ENCODE assay signal across 17 cellular contexts in the genomic region with DNA sequence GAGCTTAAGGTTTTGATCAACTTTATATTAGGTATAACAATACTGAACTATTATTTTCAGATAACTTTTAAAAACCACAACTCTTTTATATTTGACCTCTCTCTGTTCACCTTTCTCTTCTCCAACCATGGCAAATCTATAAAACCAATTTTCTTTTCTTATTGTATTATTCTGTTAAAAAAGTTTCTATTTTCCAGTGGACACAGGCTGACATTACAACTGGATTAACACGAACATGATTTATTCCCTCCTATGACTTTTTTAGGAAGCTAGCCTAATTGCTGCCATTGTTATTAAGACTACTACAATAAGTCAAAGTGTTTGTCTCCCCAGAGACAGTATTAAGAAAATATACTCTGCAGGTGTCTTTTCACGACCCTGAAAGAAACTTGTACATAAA.
DNase-seq lines count a peak whose midpoint lies in the region; ATAC-seq and TF ChIP-seq lines count a peak whose summit lies in the region.
"Had no signal": no experiment of that assay in that cellular context is flagged by ENCODE, and none has a peak within 500 bp of the region (broad histone marks: within the 10 kb centered on the region; RNA-seq: fewer than 3 reads in every experiment).

No MANE protein-coding gene starts in this region.

- H3K79me2 ChIP-seq in SK-N-SH (ENCODE audit: insufficient read depth) (no peaks in the 10 kb centered on the region), SU-DHL-6 (ENCODE audit: insufficient read depth, low read length) (no peaks in the 10 kb centered on the region)

- no peaks in the 10 kb centered on the region for H3K9me2 ChIP-seq in SK-N-SH
- no peaks in the 10 kb centered on the region for H3K9me2 ChIP-seq in SU-DHL-6 (replicated peaks; ENCODE audit: insufficient read depth, low read length)

- CTCF ChIA-PET in SK-N-SH (lab: Yijun Ruan, JAX) = interaction anchor here (1.3 kb wide), 1 partner anchor 9 kb away, joined by 3 read pairs; no protein-coding TSS in a partner anchor

- no peaks in the 10 kb centered on the region for H3K9me3 Mint-ChIP-seq in glutamatergic neuron (ENCODE audit: unreplicated experiment)
- H3K9me3 Mint-ChIP-seq: H9 had no signal

- POLR2A ChIA-PET in SK-N-SH (lab: Yijun Ruan, JAX) = no interaction called here

- peaks cover 1% of the 10 kb centered on the region for H3K27me3 Mint-ChIP-seq in glutamatergic neuron (ENCODE audit: unreplicated experiment)
- H3K27me3 Mint-ChIP-seq: B cell; CD4-positive, CD25-positive, alpha-beta regulatory T cell; CD8-positive, alpha-beta memory T cell had no signal

- H3K4me3 ChIP-seq in SK-N-SH (ENCODE audit: low read depth in 2 of 2, low read length in 1 of 2) (no peak overlapping the region), SU-DHL-6 (ENCODE audit: insufficient read depth, low read length, poor library complexity, severe bottlenecking) (no peak overlapping the region), brain microvascular endothelial cell (ENCODE audit: low read depth, low read length) (no peak overlapping the region), left ventricle myocardium inferior (no peak overlapping the region)
- H3K4me3 ChIP-seq: BLaER1 treated with 17β-estradiol and CSF1 and Interleukin-3, amounts not matched to agents 10 nM and 100 nM had no signal

- no peak for ATAC-seq in SK-N-SH treated with all-trans-retinoic acid at 6 μM for 48 hours
- no peak for ATAC-seq in HG02938 (IDR thresholded peaks at IDR 0.05; ENCODE audit: unreplicated experiment)

- TF ChIP-seq EP300 in SK-N-SH (IDR thresholded peaks at IDR 0.05; ENCODE audit: borderline replicate concordance in 1 of 2, low read depth in 1 of 2, low read length in 1 of 2) = no peak

- H3K36me3 ChIP-seq in SK-N-SH (replicated peaks in 1 of 2; ENCODE audit: control insufficient read depth in 1 of 2, insufficient read depth in 2 of 2, low read length in 1 of 2) (no peaks in the 10 kb centered on the region), SU-DHL-6 (ENCODE audit: low read length) (no peaks in the 10 kb centered on the region), brain microvascular endothelial cell (replicated peaks) (no peaks in the 10 kb centered on the region), left ventricle myocardium inferior (no peaks in the 10 kb centered on the region)
- H3K36me3 ChIP-seq: BLaER1 treated with 17β-estradiol and CSF1 and Interleukin-3, amounts not matched to agents 10 nM and 100 nM had no signal

- 0 out of 2 replicates have a peak overlapping the region, but pooled peaks have one; percentile 0 for H2AFZ ChIP-seq in SK-N-SH (ENCODE audit: low read depth)
- H2AFZ ChIP-seq in SU-DHL-6 (ENCODE audit: low read depth, low read length, severe bottlenecking) = peak overlapping the region; percentile 68

- peaks cover 2% of the 10 kb centered on the region for H3K4me1 Mint-ChIP-seq in glutamatergic neuron (ENCODE audit: low read depth, unreplicated experiment)
- H3K4me1 Mint-ChIP-seq: B cell; CD4-positive, CD25-positive, alpha-beta regulatory T cell; CD8-positive, alpha-beta memory T cell; H9 had no signal

- WGBS in SK-N-SH (ENCODE audit: low lambda C conversion rate) = 31% methylated on average over 2 of the region's 2 CpGs

- H3K4me1 ChIP-seq in SK-N-SH (ENCODE audit: control insufficient read depth in 1 of 2, insufficient read depth in 2 of 2, low read depth in 1 of 2, low read length in 1 of 2) = no peaks in the 10 kb centered on the region
- no peaks in the 10 kb centered on the region for H3K4me1 ChIP-seq in left ventricle myocardium inferior
- H3K4me1 ChIP-seq: BLaER1 treated with 17β-estradiol and CSF1 and Interleukin-3, amounts not matched to agents 10 nM and 100 nM had no signal

- no peak overlapping the region for H3K9ac ChIP-seq in SK-N-SH
- no peak overlapping the region for H3K9ac ChIP-seq in SU-DHL-6 (ENCODE audit: low read length)
- H3K9ac ChIP-seq: BLaER1 treated with 17β-estradiol and CSF1 and Interleukin-3, amounts not matched to agents 10 nM and 100 nM had no signal

- H4K20me1 ChIP-seq in SK-N-SH (ENCODE audit: insufficient read depth) (no peaks in the 10 kb centered on the region), SU-DHL-6 (ENCODE audit: low read depth, low read length) (no peaks in the 10 kb centered on the region)
- H4K20me1 ChIP-seq: BLaER1 treated with 17β-estradiol and CSF1 and Interleukin-3, amounts not matched to agents 10 nM and 100 nM had no signal

- H3F3A ChIP-seq in SK-N-SH (replicated peaks; ENCODE audit: insufficient read depth) (no peaks in the 10 kb centered on the region), SU-DHL-6 (ENCODE audit: insufficient read depth) (no peaks in the 10 kb centered on the region)

- no peak overlapping the region for H3K27ac Mint-ChIP-seq in glutamatergic neuron (ENCODE audit: unreplicated experiment)
- H3K27ac Mint-ChIP-seq: B cell; CD4-positive, CD25-positive, alpha-beta regulatory T cell; CD8-positive, alpha-beta memory T cell; H9 had no signal

- DNase-seq in SK-N-SH = no peak
- DNase-seq in glutamatergic neuron = no peak
- no peak for DNase-seq in brain microvascular endothelial cell
- DNase-seq in left ventricle myocardium inferior = no peak
- DNase-seq: 8988T; CD4-positive, CD25-positive, alpha-beta regulatory T cell; CD8-positive, alpha-beta memory T cell; COR-L47; DMS 273 treated with DMSO at 0.1 percent for 48 hours; DMS53; H9; IMR-90 had no signal

- H3K27ac ChIP-seq in SK-N-SH (ENCODE audit: low read depth in 2 of 2, low read length in 1 of 2) (no peak overlapping the region), SU-DHL-6 (ENCODE audit: low read depth, low read length) (no peak overlapping the region), brain microvascular endothelial cell (no peak overlapping the region), left ventricle myocardium inferior (replicated peaks) (no peak overlapping the region)
- H3K27ac ChIP-seq: BLaER1 treated with 17β-estradiol and CSF1 and Interleukin-3, amounts not matched to agents 10 nM and 100 nM had no signal

- H3K9me3 ChIP-seq in SK-N-SH (no peaks in the 10 kb centered on the region), SU-DHL-6 (ENCODE audit: insufficient read depth, low read length) (no peaks in the 10 kb centered on the region), left ventricle myocardium inferior (replicated peaks) (no peaks in the 10 kb centered on the region)
- H3K9me3 ChIP-seq: BLaER1 treated with 17β-estradiol and CSF1 and Interleukin-3, amounts not matched to agents 10 nM and 100 nM had no signal

- intact Hi-C loops in left ventricle myocardium inferior (cut with micrococcal nuclease) = no loop called here

- H3K4me2 ChIP-seq in SK-N-SH (no peak overlapping the region), SU-DHL-6 (ENCODE audit: low read depth, low read length, poor library complexity, severe bottlenecking) (no peak overlapping the region)
- H3K4me2 ChIP-seq: BLaER1 treated with 17β-estradiol and CSF1 and Interleukin-3, amounts not matched to agents 10 nM and 100 nM had no signal

- no peak for TF ChIP-seq RAD21 in SK-N-SH (IDR thresholded peaks at IDR 0.05; ENCODE audit: low read length)

- H3K36me3 Mint-ChIP-seq in glutamatergic neuron (ENCODE audit: unreplicated experiment) = no peaks in the 10 kb centered on the region
- H3K36me3 Mint-ChIP-seq: CD4-positive, CD25-positive, alpha-beta regulatory T cell; CD8-positive, alpha-beta memory T cell had no signal

- H3K27me3 ChIP-seq in SK-N-SH (ENCODE audit: insufficient read depth) (no peaks in the 10 kb centered on the region), SU-DHL-6 (ENCODE audit: low read length) (no peaks in the 10 kb centered on the region), brain microvascular endothelial cell (replicated peaks) (no peaks in the 10 kb centered on the region), left ventricle myocardium inferior (ENCODE audit: low read depth) (no peaks in the 10 kb centered on the region)
- H3K27me3 ChIP-seq: BLaER1 treated with 17β-estradiol and CSF1 and Interleukin-3, amounts not matched to agents 10 nM and 100 nM had no signal

- no peak; the same call in 1 of the 2 replicates for TF ChIP-seq CTCF in SK-N-SH (IDR thresholded peaks at IDR 0.05)
- no peak for TF ChIP-seq CTCF in SU-DHL-6 (IDR thresholded peaks at IDR 0.05; ENCODE audit: insufficient read depth, low read length, poor library complexity, severe bottlenecking)
- TF ChIP-seq CTCF in glutamatergic neuron (IDR thresholded peaks at IDR 0.05; ENCODE audit: partially characterized antibody, unreplicated experiment) = peak; percentile 23
- no peak for TF ChIP-seq CTCF in brain microvascular endothelial cell (IDR thresholded peaks at IDR 0.05; ENCODE audit: low read depth, low read length, missing control alignments)
- no peak for TF ChIP-seq CTCF in left ventricle myocardium inferior (IDR thresholded peaks at IDR 0.05; ENCODE audit: borderline replicate concordance)

- in situ Hi-C loops in brain microvascular endothelial cell (cut with HindIII; ENCODE audit: low pct_ligation_motif_present, low sequenced_read_pairs) = no loop called here

- H3K4me3 Mint-ChIP-seq in glutamatergic neuron (ENCODE audit: unreplicated experiment) = no peak overlapping the region
- H3K4me3 Mint-ChIP-seq: B cell; CD4-positive, CD25-positive, alpha-beta regulatory T cell; CD8-positive, alpha-beta memory T cell; H9 had no signal

TF ChIP-seq in SK-N-SH, 30 proteins besides CTCF, POLR2A, EP300 and RAD21 (continues in another document):
- TF ChIP-seq TAF1 (IDR thresholded peaks at IDR 0.05; ENCODE audit: borderline replicate concordance, low read depth, low read length) = no peak
- no peak for TF ChIP-seq SIN3A (IDR thresholded peaks at IDR 0.05; ENCODE audit: borderline replicate concordance, low read depth, low read length)
- no peak for TF ChIP-seq EZH2phosphoT487 (IDR thresholded peaks at IDR 0.05; ENCODE audit: borderline replicate concordance, low read depth)
- no peak for TF ChIP-seq GABPA (IDR thresholded peaks at IDR 0.05; ENCODE audit: low read depth)

TF ChIP-seq in SK-N-SH treated with all-trans-retinoic acid at 6 μM for 48 hours, 23 proteins besides CTCF, POLR2A, EP300 and RAD21:
- TF ChIP-seq PPARA (CRISPR knock-in tag; IDR thresholded peaks at IDR 0.05; ENCODE audit: borderline replicate concordance) (no peak), RARB (CRISPR knock-in tag; IDR thresholded peaks at IDR 0.05) (no peak), ZNF565 (CRISPR knock-in tag; conservative IDR thresholded peaks at IDR 0.05; ENCODE audit: low read depth) (no peak), ARNTL (CRISPR knock-in tag; IDR thresholded peaks at IDR 0.05; ENCODE audit: borderline replicate concordance, low read depth) (no peak), ZNF70 (CRISPR knock-in tag; IDR thresholded peaks at IDR 0.05) (no peak), CSDC2 (CRISPR knock-in tag; IDR thresholded peaks at IDR 0.05) (no peak), TOX (CRISPR knock-in tag; IDR thresholded peaks at IDR 0.05; ENCODE audit: borderline replicate concordance) (no peak), ZFP30 (CRISPR knock-in tag; IDR thresholded peaks at IDR 0.05) (no peak)
